In genomic region chr21:45725844-45726200, GRCh38 we compare ENCODE assay signal across 18 cellular contexts.
DNase-seq lines count a peak whose midpoint lies in the region; ATAC-seq, FAIRE-seq and TF ChIP-seq lines count a peak whose summit lies in the region.
"Had no signal": no experiment of that assay in that cellular context is flagged by ENCODE, and none has a peak within 500 bp of the region (broad histone marks: within the 10 kb centered on the region; RNA-seq: fewer than 3 reads in every experiment).

No MANE protein-coding gene starts in this region.

- H3K4me1 ChIP-seq in BLaER1 (peaks cover 64% of the 10 kb centered on the region), gastroesophageal sphincter (peaks cover 0 to 5% (median 0%) of the 10 kb centered on the region in 3 donors), tibial artery (no peaks in the 10 kb centered on the region)

- H3K27ac ChIP-seq in BLaER1 (no peak overlapping the region), gastroesophageal sphincter (no peak overlapping the region), tibial artery (no peak overlapping the region), coronary artery (no peak overlapping the region)

- no peak overlapping the region for H3K4me3 Mint-ChIP-seq in osteocyte (ENCODE audit: unreplicated experiment)
- H3K4me3 Mint-ChIP-seq: CD8-positive, alpha-beta T cell had no signal

- TF ChIP-seq POLR2A in gastroesophageal sphincter (IDR thresholded peaks at IDR 0.05) = no peak

- TF ChIP-seq CTCF in bronchial epithelial cell (IDR thresholded peaks at IDR 0.05; ENCODE audit: insufficient read depth, low read length, severe bottlenecking) (no peak), gastroesophageal sphincter (IDR thresholded peaks at IDR 0.05) (no peak), osteocyte (IDR thresholded peaks at IDR 0.05) (no peak), tibial artery (IDR thresholded peaks at IDR 0.05) (no peak), coronary artery (IDR thresholded peaks at IDR 0.05) (no peak)

- H3K4me1 Mint-ChIP-seq in osteocyte (ENCODE audit: unreplicated experiment) = no peaks in the 10 kb centered on the region

- H3K9me3 ChIP-seq in BLaER1 (no peaks in the 10 kb centered on the region), gastroesophageal sphincter (no peaks in the 10 kb centered on the region), tibial artery (no peaks in the 10 kb centered on the region)
- H3K9me3 ChIP-seq: HAP-1 had no signal

- peak; percentile 13 for FAIRE-seq in bronchial epithelial cell (lab: Jason Lieb, UNC)
- FAIRE-seq: HTR-8/SVneo had no signal

- 0 out of 2 replicates have a peak overlapping the region, but pooled peaks have one; percentile 73 for H3K4me2 ChIP-seq in BLaER1

- H3K27me3 ChIP-seq in BLaER1 (no peaks in the 10 kb centered on the region), bronchial epithelial cell (ENCODE audit: control insufficient read depth, insufficient read depth, low read length) (no peaks in the 10 kb centered on the region), gastroesophageal sphincter (no peaks in the 10 kb centered on the region), tibial artery (peaks cover 0 to 5% of the 10 kb centered on the region in 2 donors)
- H3K27me3 ChIP-seq: BLaER1 treated with 17β-estradiol and CSF1 and Interleukin-3, amounts not matched to agents 10 nM and 100 nM had no signal

- H3K27ac Mint-ChIP-seq in osteocyte (ENCODE audit: unreplicated experiment) = no peak overlapping the region
- H3K27ac Mint-ChIP-seq: CD8-positive, alpha-beta T cell had no signal

- intact Hi-C loops in tibial artery (cut with DNase I; ENCODE audit: low total_unique reads) = no loop called here

- ATAC-seq in gastroesophageal sphincter (peak; percentile 10), HG03175 (IDR thresholded peaks at IDR 0.05; ENCODE audit: unreplicated experiment) (no peak)
- ATAC-seq: CD8-positive, alpha-beta T cell had no signal

- no peak for DNase-seq in bronchial epithelial cell (ENCODE audit: low read depth)
- peak; percentile 76 for DNase-seq in osteocyte (ENCODE audit: extremely low spot score, unreplicated experiment)
- no peak for DNase-seq in tibial artery
- DNase-seq in coronary artery (ENCODE audit: low spot score) = no peak
- DNase-seq in NCI-H2081 treated with DMSO at 0.1 percent for 48 hours (lab: John Stamatoyannopoulos, UW) = no peak
- DNase-seq: 8988T; Calu3; CD8-positive, alpha-beta T cell; DMS79 treated with DMSO at 0.1 percent for 48 hours; GF-D8; GOT3; IMR-90 had no signal

- H3K36me3 Mint-ChIP-seq in osteocyte (ENCODE audit: unreplicated experiment) = no peaks in the 10 kb centered on the region
- H3K36me3 Mint-ChIP-seq: CD8-positive, alpha-beta T cell had no signal

- TF ChIP-seq EP300 in gastroesophageal sphincter (IDR thresholded peaks at IDR 0.05) = no peak

- no peaks in the 10 kb centered on the region for H3K9me3 Mint-ChIP-seq in osteocyte (ENCODE audit: unreplicated experiment)
- H3K9me3 Mint-ChIP-seq: CD8-positive, alpha-beta T cell had no signal

- WGBS in gastroesophageal sphincter (ENCODE audit: low coverage in 1 of 2), 2 donors = 92 to 100% methylated on average over 1 to 7 of the region's 7 CpGs

- H3K4me3 ChIP-seq in BLaER1 (no peak overlapping the region), bronchial epithelial cell (ENCODE audit: low read depth, low read length) (no peak overlapping the region), gastroesophageal sphincter (no peak overlapping the region), tibial artery (no peak overlapping the region), coronary artery (no peak overlapping the region)
- H3K4me3 ChIP-seq: BLaER1 treated with 17β-estradiol and CSF1 and Interleukin-3, amounts not matched to agents 10 nM and 100 nM; HAP-1 had no signal

- H3K36me3 ChIP-seq in BLaER1 = peaks cover 1% of the 10 kb centered on the region; the same call in 1 of the 2 replicates
- no peaks in the 10 kb centered on the region for H3K36me3 ChIP-seq in bronchial epithelial cell (ENCODE audit: control insufficient read depth, insufficient read depth, low read length)
- H3K36me3 ChIP-seq in gastroesophageal sphincter = no peaks in the 10 kb centered on the region
- H3K36me3 ChIP-seq in tibial artery = no peaks in the 10 kb centered on the region
- H3K36me3 ChIP-seq: HAP-1 had no signal

- H3K9ac ChIP-seq in BLaER1 = no peak overlapping the region

- H3K27me3 Mint-ChIP-seq in osteocyte (ENCODE audit: unreplicated experiment) = peaks cover 28% of the 10 kb centered on the region

- H4K20me1 ChIP-seq in BLaER1 = peaks cover 68% of the 10 kb centered on the region
